In genomic region chrX:16719334-16720084, GRCh38 we compare ENCODE assay signal across 8 cellular contexts. TPM values are rescaled to one million over a fixed set of nuclear protein-coding genes. Genes with fewer than 3 reads are reported as not detected.
A peak's percentile ranks its signal among the peaks of the same experiment; 100 is the strongest.
DNase-seq lines count a peak whose midpoint lies in the region; ATAC-seq and TF ChIP-seq lines count a peak whose summit lies in the region.

A gene with protein sequence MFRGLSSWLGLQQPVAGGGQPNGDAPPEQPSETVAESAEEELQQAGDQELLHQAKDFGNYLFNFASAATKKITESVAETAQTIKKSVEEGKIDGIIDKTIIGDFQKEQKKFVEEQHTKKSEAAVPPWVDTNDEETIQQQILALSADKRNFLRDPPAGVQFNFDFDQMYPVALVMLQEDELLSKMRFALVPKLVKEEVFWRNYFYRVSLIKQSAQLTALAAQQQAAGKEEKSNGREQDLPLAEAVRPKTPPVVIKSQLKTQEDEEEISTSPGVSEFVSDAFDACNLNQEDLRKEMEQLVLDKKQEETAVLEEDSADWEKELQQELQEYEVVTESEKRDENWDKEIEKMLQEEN (plus strand): TSS chrX:16719612. CDS start chrX:16719725, 113 bp downstream.

- no peaks in the 10 kb centered on the region for H3K27me3 Mint-ChIP-seq in HFFc6 (ENCODE audit: insufficient read depth)
- peaks cover 4% of the 10 kb centered on the region for H3K27me3 Mint-ChIP-seq in activated naive CD4-positive, alpha-beta T cell treated with anti-CD3 and anti-CD28 coated beads, Interleukin-2, amount 10 ng/mL, durations not matched to agents 7 days and 5 days

- H3K27ac Mint-ChIP-seq in HFFc6: peak within 1 kb of the TSS; percentile 100
- peak within 1 kb of the TSS; percentile 91 for H3K27ac Mint-ChIP-seq in activated naive CD4-positive, alpha-beta T cell treated with anti-CD3 and anti-CD28 coated beads, Interleukin-2, amount 10 ng/mL, durations not matched to agents 7 days and 5 days

- peaks cover 30% of the 10 kb centered on the region for H3K4me1 Mint-ChIP-seq in HFFc6 (ENCODE audit: low read depth)
- H3K4me1 Mint-ChIP-seq in activated naive CD4-positive, alpha-beta T cell treated with anti-CD3 and anti-CD28 coated beads, Interleukin-2, amount 10 ng/mL, durations not matched to agents 7 days and 5 days: peaks cover 39% of the 10 kb centered on the region

- TF ChIP-seq EP300 in gastroesophageal sphincter (IDR thresholded peaks at IDR 0.05): no peak

- peak within 1 kb of the TSS; percentile 98 for H3K9ac ChIP-seq in SK-N-MC (ENCODE audit: insufficient read length)

- TF ChIP-seq CTCF in HFFc6 (IDR thresholded peaks at IDR 0.05) (no peak), NB4 (IDR thresholded peaks at IDR 0.05; ENCODE audit: low read depth, low read length) (no peak), gastroesophageal sphincter (IDR thresholded peaks at IDR 0.05) (no peak), neutrophil (IDR thresholded peaks at IDR 0.05) (no peak)

- H3K4me3 ChIP-seq in NB4 (ENCODE audit: low read depth, low read length) (peak within 1 kb of the TSS; percentile 79), SK-N-MC (peak within 1 kb of the TSS; percentile 95), gastroesophageal sphincter (peak within 1 kb of the TSS; percentile 67 to 90), neutrophil (ENCODE audit: low read depth in 1 of 2, low read length in 1 of 2) (peak within 1 kb of the TSS; percentile 66 to 76)

- peaks cover 15% of the 10 kb centered on the region for H3K36me3 Mint-ChIP-seq in HFFc6 (ENCODE audit: low read depth)
- peaks cover 5% of the 10 kb centered on the region for H3K36me3 Mint-ChIP-seq in activated naive CD4-positive, alpha-beta T cell treated with anti-CD3 and anti-CD28 coated beads, Interleukin-2, amount 10 ng/mL, durations not matched to agents 7 days and 5 days

- peak within 1 kb of the TSS; percentile 92 for H3K4me3 Mint-ChIP-seq in HFFc6
- peak within 1 kb of the TSS; percentile 90 for H3K4me3 Mint-ChIP-seq in activated naive CD4-positive, alpha-beta T cell treated with anti-CD3 and anti-CD28 coated beads, Interleukin-2, amount 10 ng/mL, durations not matched to agents 7 days and 5 days

- peak; percentile 83 for TF ChIP-seq POLR2A in NB4 (IDR thresholded peaks at IDR 0.05; ENCODE audit: extremely low read depth, insufficient read length)
- peak; percentile 90 to 91 for TF ChIP-seq POLR2A in gastroesophageal sphincter (IDR thresholded peaks at IDR 0.05)

- H3K27me3 ChIP-seq in gastroesophageal sphincter (no peaks in the 10 kb centered on the region), neutrophil (no peaks in the 10 kb centered on the region)

- no peaks in the 10 kb centered on the region for H3K9me3 ChIP-seq in SK-N-MC (ENCODE audit: low read depth, low read length)
- no peaks in the 10 kb centered on the region for H3K9me3 ChIP-seq in gastroesophageal sphincter
- no peaks in the 10 kb centered on the region for H3K9me3 ChIP-seq in neutrophil

- peak; percentile 92 for DNase-seq in GM04503 (ENCODE audit: low read depth)
- peak; percentile 95 for DNase-seq in HFFc6
- DNase-seq in NB4 (ENCODE audit: low read depth): peak; percentile 94
- peak; percentile 79 for DNase-seq in SK-N-MC (ENCODE audit: low read depth, low spot score)
- peak; percentile 92 for DNase-seq in activated naive CD4-positive, alpha-beta T cell treated with anti-CD3 and anti-CD28 coated beads, Interleukin-2, amount 10 ng/mL, durations not matched to agents 7 days and 5 days
- peak; percentile 29 to 99 (median 90) for DNase-seq in substantia nigra (lab: John Stamatoyannopoulos, UW)

- H3K4me1 ChIP-seq in gastroesophageal sphincter (peaks cover 0 to 30% (median 14%) of the 10 kb centered on the region in 3 donors), neutrophil (ENCODE audit: control insufficient read depth in 1 of 2, insufficient read depth in 1 of 2, low read depth in 1 of 2, low read length in 1 of 2) (peaks cover 9 to 19% of the 10 kb centered on the region in 2 experiments)

- H3K36me3 ChIP-seq in SK-N-MC (ENCODE audit: insufficient read depth, low read length) (no peaks in the 10 kb centered on the region), gastroesophageal sphincter (no peaks in the 10 kb centered on the region), neutrophil (no peaks in the 10 kb centered on the region)

- no peaks in the 10 kb centered on the region for H3K9me3 Mint-ChIP-seq in HFFc6
- no peaks in the 10 kb centered on the region for H3K9me3 Mint-ChIP-seq in activated naive CD4-positive, alpha-beta T cell treated with anti-CD3 and anti-CD28 coated beads, Interleukin-2, amount 10 ng/mL, durations not matched to agents 7 days and 5 days

- ATAC-seq in gastroesophageal sphincter: peak; percentile 98

- H3K27ac ChIP-seq in SK-N-MC: peak within 1 kb of the TSS; percentile 96
- peak within 1 kb of the TSS; percentile 91 to 99 (median 96) for H3K27ac ChIP-seq in gastroesophageal sphincter
- H3K27ac ChIP-seq in neutrophil: peak within 1 kb of the TSS; percentile 96
- H3K27ac ChIP-seq in substantia nigra (ENCODE audit: low read depth, low read length, poor library complexity, severe bottlenecking): peak within 1 kb of the TSS; percentile 88

- CTCF ChIA-PET in activated naive CD4-positive, alpha-beta T cell treated with anti-CD3 and anti-CD28 coated beads, Interleukin-2, amount 10 ng/mL, durations not matched to agents 7 days and 5 days (lab: Charles Lee): no interaction called here

- 1% methylated on average over 26 of the region's 54 CpGs; no CpG with 5 or more reads in 1 of the 2 donors for WGBS in gastroesophageal sphincter (ENCODE audit: low coverage in 1 of 2), 2 donors

RNA-seq across cellular contexts. Expression of the gene that starts here (rescaled TPM):
- 10 to 100 TPM; 36.3 to 40.6 (median 38.7) TPM for total RNA-seq in HFFc6 (2021; fragmentation: NEBNext Ultra II Directional; extraction: Animal tissue kit (Norgen Biotek cat#: 25700))
- total RNA-seq in gastroesophageal sphincter: 10 to 100 TPM; 25.4 to 39.1 (median 30.4) TPM

Comparison
In these comparisons a context has a peak if more than half of its experiments do, and no peak if none do; other contexts are left out.
1. Peak in every context shown above with its lines: DNase-seq, ATAC-seq, H3K4me3 ChIP-seq and H3K27ac ChIP-seq.